Comparison of ENCODE assay signal across 1 cellular context in the genomic region with DNA sequence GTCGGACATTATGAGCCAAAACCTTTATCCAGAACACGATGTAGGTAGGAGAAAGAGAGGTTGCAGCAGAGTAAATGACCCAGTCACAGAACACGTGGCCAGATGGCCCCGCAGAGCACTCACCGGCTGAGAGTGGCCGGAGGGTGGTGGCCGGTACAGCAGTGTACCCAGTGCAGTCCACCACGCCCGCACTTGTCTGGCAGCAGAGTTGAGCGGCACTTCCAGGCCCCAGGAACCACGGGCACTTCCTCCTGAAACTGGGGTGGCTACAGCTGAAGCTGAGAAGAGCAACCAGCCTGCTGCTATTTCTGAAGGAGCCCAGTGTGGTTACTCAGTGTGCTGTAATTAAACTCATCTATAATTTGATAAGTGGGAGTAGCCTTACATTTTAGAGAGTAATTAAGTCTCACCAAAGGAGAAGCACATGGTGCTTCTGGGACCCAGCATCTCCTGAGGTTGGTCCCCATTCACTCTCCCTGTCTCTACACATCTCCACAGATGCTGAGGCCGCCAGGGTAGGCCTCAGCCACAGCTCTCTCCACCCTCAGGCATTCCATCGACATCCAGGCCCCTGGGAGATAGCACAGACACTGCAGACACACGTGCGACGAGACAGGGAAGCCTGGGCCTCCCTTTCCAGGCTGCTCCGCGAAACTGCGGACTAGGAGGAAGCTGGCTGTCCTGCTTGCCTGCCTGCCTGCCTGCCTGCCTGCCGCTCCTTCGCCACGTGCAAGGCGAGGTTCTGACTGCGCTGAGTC.
TF ChIP-seq lines count a peak whose summit lies in the region.

No MANE protein-coding gene starts in this region.

TF ChIP-seq in H1, 55 proteins besides CTCF, POLR2A, EP300 and RAD21:
- no peak for TF ChIP-seq BRCA1 (IDR thresholded peaks at IDR 0.05; ENCODE audit: low read depth, low read length)
- no peak for TF ChIP-seq CHD7 (IDR thresholded peaks at IDR 0.05; ENCODE audit: insufficient replicate concordance, low read length)
- no peak for TF ChIP-seq SP2 (IDR thresholded peaks at IDR 0.05; ENCODE audit: low read length)
- no peak for TF ChIP-seq SIRT6 (IDR thresholded peaks at IDR 0.05; ENCODE audit: low read length)
- no peak for TF ChIP-seq ATF3 (IDR thresholded peaks at IDR 0.05; ENCODE audit: insufficient read depth, low read depth, low read length)
- no peak for TF ChIP-seq POLR2AphosphoS5 (IDR thresholded peaks at IDR 0.05; ENCODE audit: low read depth, low read length)
- TF ChIP-seq SP4 (IDR thresholded peaks at IDR 0.05; ENCODE audit: low read length), result no peak
- TF ChIP-seq PHF8 (conservative IDR thresholded peaks at IDR 0.05; ENCODE audit: low read depth, low read length), result no peak
- no peak for TF ChIP-seq CHD1 (IDR thresholded peaks at IDR 0.05; ENCODE audit: low read depth, low read length)
